In genomic region chr1:1558591-1558990, GRCh38 we compare ENCODE assay signal across 1 cellular context.
TF ChIP-seq lines count a peak whose summit lies in the region.

No MANE protein-coding gene starts in this region.

TF ChIP-seq in WTC11, 78 proteins besides CTCF, POLR2A, EP300 and RAD21 (continued from another document):
- TF ChIP-seq USF2 (CRISPR knock-in tag; IDR thresholded peaks at IDR 0.05) (no peak), JUN (CRISPR knock-in tag; IDR thresholded peaks at IDR 0.05) (no peak), ARID4B (CRISPR knock-in tag; IDR thresholded peaks at IDR 0.05; ENCODE audit: borderline replicate concordance) (no peak), SP1 (CRISPR knock-in tag; conservative IDR thresholded peaks at IDR 0.05) (no peak), ZNF416 (CRISPR knock-in tag; IDR thresholded peaks at IDR 0.05) (no peak), E2F5 (CRISPR knock-in tag; IDR thresholded peaks at IDR 0.05) (no peak), MLX (CRISPR knock-in tag; IDR thresholded peaks at IDR 0.05) (no peak), ZNF263 (CRISPR knock-in tag; IDR thresholded peaks at IDR 0.05; ENCODE audit: low read depth) (no peak), SOX15 (CRISPR knock-in tag; IDR thresholded peaks at IDR 0.05) (no peak)
- TF ChIP-seq, protein P1, sequence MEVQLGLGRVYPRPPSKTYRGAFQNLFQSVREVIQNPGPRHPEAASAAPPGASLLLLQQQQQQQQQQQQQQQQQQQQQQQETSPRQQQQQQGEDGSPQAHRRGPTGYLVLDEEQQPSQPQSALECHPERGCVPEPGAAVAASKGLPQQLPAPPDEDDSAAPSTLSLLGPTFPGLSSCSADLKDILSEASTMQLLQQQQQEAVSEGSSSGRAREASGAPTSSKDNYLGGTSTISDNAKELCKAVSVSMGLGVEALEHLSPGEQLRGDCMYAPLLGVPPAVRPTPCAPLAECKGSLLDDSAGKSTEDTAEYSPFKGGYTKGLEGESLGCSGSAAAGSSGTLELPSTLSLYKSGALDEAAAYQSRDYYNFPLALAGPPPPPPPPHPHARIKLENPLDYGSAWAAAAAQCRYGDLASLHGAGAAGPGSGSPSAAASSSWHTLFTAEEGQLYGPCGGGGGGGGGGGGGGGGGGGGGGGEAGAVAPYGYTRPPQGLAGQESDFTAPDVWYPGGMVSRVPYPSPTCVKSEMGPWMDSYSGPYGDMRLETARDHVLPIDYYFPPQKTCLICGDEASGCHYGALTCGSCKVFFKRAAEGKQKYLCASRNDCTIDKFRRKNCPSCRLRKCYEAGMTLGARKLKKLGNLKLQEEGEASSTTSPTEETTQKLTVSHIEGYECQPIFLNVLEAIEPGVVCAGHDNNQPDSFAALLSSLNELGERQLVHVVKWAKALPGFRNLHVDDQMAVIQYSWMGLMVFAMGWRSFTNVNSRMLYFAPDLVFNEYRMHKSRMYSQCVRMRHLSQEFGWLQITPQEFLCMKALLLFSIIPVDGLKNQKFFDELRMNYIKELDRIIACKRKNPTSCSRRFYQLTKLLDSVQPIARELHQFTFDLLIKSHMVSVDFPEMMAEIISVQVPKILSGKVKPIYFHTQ (CRISPR knock-in tag; IDR thresholded peaks at IDR 0.05), result no peak
